Comparison of ENCODE assay signal across 25 cellular contexts in genomic region chr18:73040247-73040646, GRCh38.
"Had no signal": no experiment of that assay in that cellular context is flagged by ENCODE, and none has a peak within 500 bp of the region (broad histone marks: within the 10 kb centered on the region; RNA-seq: fewer than 3 reads in every experiment).

No MANE protein-coding gene starts in this region.

- H3K9me3 Mint-ChIP-seq: activated naive CD4-positive, alpha-beta T cell treated with anti-CD3 and anti-CD28 coated beads for 36 hours; mesothelial cell of epicardium had no signal

- H3K36me3 Mint-ChIP-seq: activated naive CD8-positive, alpha-beta T cell treated with anti-CD3 and anti-CD28 coated beads, Interleukin-2, amount 10 ng/mL, durations not matched to agents 7 days and 5 days; mesothelial cell of epicardium; T-cell had no signal

- H3K4me3 ChIP-seq: ascending aorta, coronary artery, dorsolateral prefrontal cortex, prostate gland, transverse colon had no signal

- DNase-seq: activated CD4-positive, alpha-beta T cell treated with anti-CD3 and anti-CD28 coated beads for 48 hours; activated CD4-positive, alpha-beta T cell treated with anti-CD3 and anti-CD28 coated beads, Interleukin-2, amount 50 U/mL, for 48 hours; activated CD8-positive, alpha-beta memory T cell treated with anti-CD3 and anti-CD28 coated beads for 24 hours; activated effector memory CD4-positive, alpha-beta T cell treated with anti-CD3 and anti-CD28 coated beads, Interleukin-2, amount 50 U/mL, for 16 hours; activated naive CD4-positive, alpha-beta T cell treated with anti-CD3 and anti-CD28 coated beads for 36 hours; activated naive CD8-positive, alpha-beta T cell treated with anti-CD3 and anti-CD28 coated beads, Interleukin-2, amount 10 ng/mL, durations not matched to agents 7 days and 5 days; activated T-cell treated with anti-CD3 and anti-CD28 coated beads, Interleukin-2, amount 50 U/mL, for 1 hour; brain microvascular endothelial cell; dorsolateral prefrontal cortex; effector memory CD4-positive, alpha-beta T cell; head of caudate nucleus; hypothalamus; immature natural killer cell; kidney; left colon; natural killer cell; stimulated activated CD4-positive, alpha-beta T cell treated with anti-CD3 and anti-CD28 coated beads, Interleukin-2, amount 100 ng/mL, for 48 hours; stimulated activated naive CD4-positive, alpha-beta T cell treated with Interleukin-2 at 50 U/mL for 16 hours; T-cell; transverse colon had no signal

- H3K27me3 Mint-ChIP-seq: activated naive CD8-positive, alpha-beta T cell treated with anti-CD3 and anti-CD28 coated beads, Interleukin-2, amount 10 ng/mL, durations not matched to agents 7 days and 5 days; T-cell had no signal

- H3K4me3 Mint-ChIP-seq: activated naive CD4-positive, alpha-beta T cell treated with anti-CD3 and anti-CD28 coated beads for 36 hours; activated naive CD8-positive, alpha-beta T cell treated with anti-CD3 and anti-CD28 coated beads, Interleukin-2, amount 10 ng/mL, durations not matched to agents 7 days and 5 days; activated T-helper 1 cell treated with anti-CD3 and anti-CD28 coated beads, Interleukin-12 subunit alpha, Interleukin-12 subunit beta, Interleukin-2, Interleukin-4 antibody, amounts not matched to agents 30 ng/mL and 10 ng/mL and 1 ng/mL, durations not matched to agents 14 hours and 24 hours and 36 hours; immature natural killer cell; mesothelial cell of epicardium; natural killer cell; T-cell had no signal

- H3K27ac Mint-ChIP-seq: activated naive CD4-positive, alpha-beta T cell treated with anti-CD3 and anti-CD28 coated beads for 36 hours; activated naive CD8-positive, alpha-beta T cell treated with anti-CD3 and anti-CD28 coated beads, Interleukin-2, amount 10 ng/mL, durations not matched to agents 7 days and 5 days; activated T-helper 1 cell treated with anti-CD3 and anti-CD28 coated beads, Interleukin-12 subunit alpha, Interleukin-12 subunit beta, Interleukin-2, Interleukin-4 antibody, amounts not matched to agents 30 ng/mL and 10 ng/mL and 1 ng/mL, durations not matched to agents 14 hours and 24 hours and 36 hours; immature natural killer cell; mesothelial cell of epicardium; natural killer cell; T-cell had no signal

- H3K4me1 Mint-ChIP-seq: activated naive CD8-positive, alpha-beta T cell treated with anti-CD3 and anti-CD28 coated beads, Interleukin-2, amount 10 ng/mL, durations not matched to agents 7 days and 5 days; immature natural killer cell; mesothelial cell of epicardium; natural killer cell had no signal

- H3K27ac ChIP-seq: ascending aorta, brain microvascular endothelial cell, coronary artery, dorsolateral prefrontal cortex, prostate gland, transverse colon had no signal
